In the genomic region with DNA sequence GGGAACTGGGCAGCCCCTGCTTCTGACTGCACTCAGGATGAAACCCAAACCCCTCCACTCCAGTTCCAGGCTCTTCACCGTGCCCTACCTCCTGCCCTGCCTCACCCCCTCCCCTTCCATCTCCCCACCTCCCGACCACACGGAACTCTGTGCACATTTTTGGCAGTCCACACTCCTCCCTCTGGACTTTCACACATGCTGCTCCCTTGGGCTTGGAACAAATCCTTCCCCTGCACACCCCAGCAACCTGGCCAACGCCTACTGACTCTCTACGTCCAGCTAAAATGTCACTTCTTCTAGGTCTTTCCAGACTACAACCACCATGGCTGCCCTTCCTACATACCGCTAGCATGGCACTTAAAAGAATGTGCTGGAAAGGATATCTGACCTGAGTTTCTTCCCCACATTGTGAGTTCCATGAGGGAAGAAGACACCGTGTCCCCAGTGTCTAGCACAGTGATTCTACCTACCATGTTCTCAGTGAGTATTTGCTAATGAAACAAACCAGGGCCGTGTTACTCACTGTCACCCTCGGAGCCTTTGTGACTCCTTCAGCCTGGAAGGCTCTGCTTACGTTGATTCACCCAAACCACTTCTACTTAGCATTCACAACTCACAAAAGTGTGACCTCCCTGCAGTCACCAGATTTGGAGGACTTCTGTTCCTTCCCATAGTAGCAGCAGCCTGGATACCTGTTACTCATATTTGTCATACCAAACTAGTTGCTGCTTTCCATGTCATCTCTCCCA, we compare ENCODE assay signal across 16 cellular contexts. TPM values are rescaled to one million over a fixed set of nuclear protein-coding genes. Genes with fewer than 3 reads are reported as not detected.
DNase-seq lines count a peak whose midpoint lies in the region; ATAC-seq and TF ChIP-seq lines count a peak whose summit lies in the region.
"Had no signal": no experiment of that assay in that cellular context is flagged by ENCODE, and none has a peak within 500 bp of the region (broad histone marks: within the 10 kb centered on the region; RNA-seq: fewer than 3 reads in every experiment).

No MANE protein-coding gene starts in this region.

- no peaks in the 10 kb centered on the region for H3K9me3 Mint-ChIP-seq in CD4-positive, alpha-beta T cell
- H3K9me3 Mint-ChIP-seq in chondrocyte (ENCODE audit: low read depth), result no peaks in the 10 kb centered on the region
- no peaks in the 10 kb centered on the region for H3K9me3 Mint-ChIP-seq in naive thymus-derived CD4-positive, alpha-beta T cell
- H3K9me3 Mint-ChIP-seq: CD14-positive monocyte had no signal

- ATAC-seq in CD4-positive, alpha-beta T cell (ENCODE audit: poor library complexity), result no peak
- no peak for ATAC-seq in naive thymus-derived CD4-positive, alpha-beta T cell
- ATAC-seq in GM18868 (IDR thresholded peaks at IDR 0.05; ENCODE audit: unreplicated experiment), result no peak
- ATAC-seq: GM12878 had no signal

- peaks cover 5% of the 10 kb centered on the region for H3K4me1 ChIP-seq in HEK293 (ENCODE audit: control insufficient read depth, insufficient read depth, low read length)
- H3K4me1 ChIP-seq in naive thymus-derived CD4-positive, alpha-beta T cell (ENCODE audit: control insufficient read depth in 2 of 2, insufficient read depth in 2 of 2, low read length in 2 of 2), result peaks cover 0 to 23% of the 10 kb centered on the region in 2 donors
- peaks cover 0 to 13% (median 4%) of the 10 kb centered on the region in 4 donors for H3K4me1 ChIP-seq in esophagus muscularis mucosa
- H3K4me1 ChIP-seq: breast epithelium, psoas muscle had no signal

- H3K27me3 ChIP-seq in CD4-positive, alpha-beta T cell (ENCODE audit: control insufficient read depth, insufficient read depth, low read length), result no peaks in the 10 kb centered on the region
- no peaks in the 10 kb centered on the region for H3K27me3 ChIP-seq in naive thymus-derived CD4-positive, alpha-beta T cell (ENCODE audit: control insufficient read depth in 2 of 2, insufficient read depth in 2 of 2, low read length in 2 of 2)
- no peaks in the 10 kb centered on the region for H3K27me3 ChIP-seq in esophagus muscularis mucosa
- H3K27me3 ChIP-seq: breast epithelium had no signal

- POLR2A ChIA-PET in CD4-positive, alpha-beta T cell (lab: Charles Lee), result interaction anchor here (1.2 kb wide), 1 partner anchor 19 kb away, joined by 4 read pairs; the partner anchor contains the start of gene RETREG1
- POLR2A ChIA-PET in HEK293 (lab: Yijun Ruan, JAX), result no interaction called here
- POLR2A ChIA-PET in naive thymus-derived CD4-positive, alpha-beta T cell (lab: Charles Lee), result no interaction called here

- no peak for DNase-seq in CD4-positive, alpha-beta T cell
- DNase-seq in chondrocyte (ENCODE audit: low spot score) (no peak), esophagus muscularis mucosa (ENCODE audit: extremely low spot score) (no peak), RPMI8226 (no peak)
- DNase-seq in naive thymus-derived CD4-positive, alpha-beta T cell, result no peak
- DNase-seq: activated CD4-positive, alpha-beta T cell treated with anti-CD3 and anti-CD28 coated beads for 4 hours; NCI-H1048; NCI-H1930; NCI-H526 treated with DMSO at 0.1 percent for 48 hours; psoas muscle had no signal

- no peak overlapping the region for H3K27ac ChIP-seq in CD4-positive, alpha-beta T cell (ENCODE audit: low read depth, low read length)
- H3K27ac ChIP-seq in HEK293 (ENCODE audit: extremely low read depth, low read depth, low read length) (no peak overlapping the region), esophagus muscularis mucosa (replicated peaks in 1 of 4) (no peak overlapping the region)
- H3K27ac ChIP-seq in naive thymus-derived CD4-positive, alpha-beta T cell (ENCODE audit: low read depth, low read length), result no peak overlapping the region
- H3K27ac ChIP-seq: HL-60, psoas muscle had no signal

- intact Hi-C loops in CD4-positive, alpha-beta T cell (cut with DNase I, micrococcal nuclease), result no loop called here
- intact Hi-C loops in naive thymus-derived CD4-positive, alpha-beta T cell (cut with micrococcal nuclease), result loop anchor here in 1 of 2 donors (2.0 kb wide), 1 partner anchor 17 kb away; no protein-coding TSS in a partner anchor
- intact Hi-C loops in esophagus muscularis mucosa (cut with DNase I), result no loop called here

- TF ChIP-seq EP300 in esophagus muscularis mucosa (IDR thresholded peaks at IDR 0.05), result no peak

- H3K9me3 ChIP-seq in CD4-positive, alpha-beta T cell (ENCODE audit: control insufficient read depth, low read length), result no peaks in the 10 kb centered on the region
- H3K9me3 ChIP-seq in HEK293 (ENCODE audit: control insufficient read depth, insufficient read depth, low read depth, low read length) (no peaks in the 10 kb centered on the region), esophagus muscularis mucosa (no peaks in the 10 kb centered on the region)
- no peaks in the 10 kb centered on the region for H3K9me3 ChIP-seq in naive thymus-derived CD4-positive, alpha-beta T cell (ENCODE audit: control insufficient read depth in 2 of 3, low read length in 3 of 3)
- H3K9me3 ChIP-seq: breast epithelium, psoas muscle had no signal

- no peak for TF ChIP-seq CTCF in CD4-positive, alpha-beta T cell (IDR thresholded peaks at IDR 0.05)
- TF ChIP-seq CTCF in HEK293 (tag by site-specific recombination; IDR thresholded peaks at IDR 0.05), result no peak
- no peak for TF ChIP-seq CTCF in chondrocyte (IDR thresholded peaks at IDR 0.05)
- TF ChIP-seq CTCF in esophagus muscularis mucosa (IDR thresholded peaks at IDR 0.05), result no peak

- H3K36me3 Mint-ChIP-seq in CD4-positive, alpha-beta T cell (ENCODE audit: low read depth), result peaks cover 79% of the 10 kb centered on the region
- no peaks in the 10 kb centered on the region for H3K36me3 Mint-ChIP-seq in chondrocyte (ENCODE audit: low read depth)
- H3K36me3 Mint-ChIP-seq in naive thymus-derived CD4-positive, alpha-beta T cell, result peaks cover 22 to 53% (median 38%) of the 10 kb centered on the region in 5 donors

- no peak overlapping the region for H3K4me3 ChIP-seq in HEK293 (ENCODE audit: low read depth, low read length)
- no peak overlapping the region for H3K4me3 ChIP-seq in naive thymus-derived CD4-positive, alpha-beta T cell (ENCODE audit: low read length)
- H3K4me3 ChIP-seq in esophagus muscularis mucosa, result no peak overlapping the region
- H3K4me3 ChIP-seq: breast epithelium, GM12878, psoas muscle had no signal

- no peak for TF ChIP-seq POLR2A in esophagus muscularis mucosa (IDR thresholded peaks at IDR 0.05; ENCODE audit: low read depth)

- CTCF ChIA-PET in CD4-positive, alpha-beta T cell (lab: Charles Lee), result no interaction called here
- CTCF ChIA-PET in HEK293 (lab: Yijun Ruan, JAX), result interaction anchor here (0.7 kb wide), 1 partner anchor 210 kb away, joined by 3 read pairs; no protein-coding TSS in a partner anchor
- CTCF ChIA-PET in naive thymus-derived CD4-positive, alpha-beta T cell (lab: Charles Lee), result no interaction called here

- peak overlapping the region; percentile 24 for H3K27ac Mint-ChIP-seq in CD4-positive, alpha-beta T cell
- peak overlapping the region; percentile 25 for H3K27ac Mint-ChIP-seq in chondrocyte (ENCODE audit: unreplicated experiment)
- H3K27ac Mint-ChIP-seq in naive thymus-derived CD4-positive, alpha-beta T cell, result peak overlapping the region in 8 of 9 donors; percentile 23 to 83 (median 63)

- peaks cover 0 to 8% of the 10 kb centered on the region in 2 experiments; a peak in 1 of 3 replicates for H3K36me3 ChIP-seq in HEK293 (ENCODE audit: control insufficient read depth in 2 of 2, insufficient read depth in 1 of 2, low read length in 2 of 2)
- H3K36me3 ChIP-seq in naive thymus-derived CD4-positive, alpha-beta T cell (ENCODE audit: control insufficient read depth in 2 of 3, insufficient read depth in 3 of 3, low read length in 3 of 3), result peaks cover 0 to 28% (median 0%) of the 10 kb centered on the region in 3 experiments
- no peaks in the 10 kb centered on the region for H3K36me3 ChIP-seq in esophagus muscularis mucosa
- H3K36me3 ChIP-seq: breast epithelium had no signal

- H3K27me3 Mint-ChIP-seq in CD4-positive, alpha-beta T cell, result no peaks in the 10 kb centered on the region
- H3K27me3 Mint-ChIP-seq in chondrocyte (ENCODE audit: low read depth), result no peaks in the 10 kb centered on the region
- H3K27me3 Mint-ChIP-seq in naive thymus-derived CD4-positive, alpha-beta T cell, result no peaks in the 10 kb centered on the region

- WGBS in esophagus muscularis mucosa, result 90% methylated on average over 10 of the region's 10 CpGs

- peaks cover 81% of the 10 kb centered on the region for H3K4me1 Mint-ChIP-seq in CD4-positive, alpha-beta T cell (ENCODE audit: low read depth)
- H3K4me1 Mint-ChIP-seq in chondrocyte (ENCODE audit: low read depth), result peaks cover 16% of the 10 kb centered on the region
- peaks cover 35 to 96% (median 85%) of the 10 kb centered on the region in 7 donors for H3K4me1 Mint-ChIP-seq in naive thymus-derived CD4-positive, alpha-beta T cell

- no peak overlapping the region for H3K4me3 Mint-ChIP-seq in CD4-positive, alpha-beta T cell
- H3K4me3 Mint-ChIP-seq in chondrocyte (ENCODE audit: unreplicated experiment), result no peak overlapping the region
- H3K4me3 Mint-ChIP-seq in naive thymus-derived CD4-positive, alpha-beta T cell, result peak overlapping the region in 2 of 10 donors; percentile 31 to 72
- H3K4me3 Mint-ChIP-seq: CD14-positive monocyte had no signal

TF ChIP-seq in HEK293, 187 proteins besides CTCF, POLR2A, EP300 and RAD21 (continues in another document):
- TF ChIP-seq ZNF692 (tag by site-specific recombination; IDR thresholded peaks at IDR 0.05), result no peak

RNA-seq across cellular contexts. Expression of gene RETREG1, which starts 18.7 kb away (rescaled TPM):
- total RNA-seq in CD4-positive, alpha-beta T cell, result 10 to 100 TPM; 68.9 to 69.7 TPM
- total RNA-seq in chondrocyte (2.8 to 3.3 TPM (median 2.9 TPM) in 3 replicates), esophagus muscularis mucosa (10 to 100 TPM in 2 of 4 donors, 1 to 10 TPM in 2; 7.5 to 13.0 (median 10.3) TPM)
- 10 to 100 TPM; 37.4 to 78.3 (median 47.4) TPM for total RNA-seq in naive thymus-derived CD4-positive, alpha-beta T cell
- polyA plus RNA-seq in naive thymus-derived CD4-positive, alpha-beta T cell, result 100 to 1,000 TPM; 120 to 130 TPM
